8 cellular contexts compared by ENCODE assay signal in genomic region chr6:32970413-32971244, GRCh38. TPM values are rescaled to one million over a fixed set of nuclear protein-coding genes. Genes with fewer than 3 reads are reported as not detected.
DNase-seq lines count a peak whose midpoint lies in the region; ATAC-seq, FAIRE-seq and TF ChIP-seq lines count a peak whose summit lies in the region.

No MANE protein-coding gene starts in this region.

- no peaks in the 10 kb centered on the region for H3K27me3 Mint-ChIP-seq in activated CD4-positive, alpha-beta memory T cell treated with anti-CD3 and anti-CD28 coated beads for 36 hours

- in situ Hi-C loops in ACHN (cut with HindIII; ENCODE audit: low pct_ligation_motif_present, low pct_unique_long_range_greater_than_20kb, low sequenced_read_pairs): no loop called here

- H3K27ac ChIP-seq in duodenal mucosa (ENCODE audit: low read depth, low read length) (peak overlapping the region; percentile 100), lower lobe of right lung (peak overlapping the region; percentile 98)

- H3K4me1 Mint-ChIP-seq in activated CD4-positive, alpha-beta memory T cell treated with anti-CD3 and anti-CD28 coated beads for 36 hours (ENCODE audit: low read depth): peaks cover 22% of the 10 kb centered on the region

- POLR2A ChIA-PET in activated CD4-positive, alpha-beta memory T cell treated with anti-CD3 and anti-CD28 coated beads for 36 hours (lab: Charles Lee): interaction anchor here (0.6 to 10.4 kb wide), 17 partner anchors 11 to 1306 kb away, joined by 3 to 133 read pairs (median 17); partner anchors contain the start of genes B3GALT4, GPANK1, HLA-DMA and HLA-DMB

- CTCF ChIA-PET in activated CD4-positive, alpha-beta memory T cell treated with anti-CD3 and anti-CD28 coated beads for 36 hours (lab: Charles Lee): interaction anchor here (0.7 to 16.8 kb wide), 11 partner anchors 14 to 279 kb away, joined by 3 to 267 read pairs (median 10); partner anchors contain the start of genes HLA-DMA, PSMB9, TAP1 and TAP2

- peak overlapping the region; percentile 98 for H3K4me3 Mint-ChIP-seq in activated CD4-positive, alpha-beta memory T cell treated with anti-CD3 and anti-CD28 coated beads for 36 hours

- H3K9me3 ChIP-seq in duodenal mucosa (ENCODE audit: control insufficient read depth in 1 of 2, low read length in 2 of 2): no peaks in the 10 kb centered on the region
- H3K9me3 ChIP-seq in lower lobe of right lung: no peaks in the 10 kb centered on the region

- FAIRE-seq in GM19239 (lab: Jason Lieb, UNC): peak; percentile 47

- H3K9ac ChIP-seq in duodenal mucosa (ENCODE audit: low read depth in 1 of 2, low read length in 2 of 2): peak overlapping the region; percentile 97 to 100

- no peaks in the 10 kb centered on the region for H3K27me3 ChIP-seq in duodenal mucosa (ENCODE audit: control insufficient read depth in 1 of 2, insufficient read depth in 2 of 2, low read length in 2 of 2)
- no peaks in the 10 kb centered on the region for H3K27me3 ChIP-seq in lower lobe of right lung (ENCODE audit: low read depth)

- no peak for TF ChIP-seq CTCF in lower lobe of right lung (IDR thresholded peaks at IDR 0.05)

- H3K4me1 ChIP-seq in duodenal mucosa (ENCODE audit: control insufficient read depth in 1 of 2, insufficient read depth in 2 of 2, low read length in 2 of 2): peaks cover 27 to 31% of the 10 kb centered on the region in 2 donors
- H3K4me1 ChIP-seq in lower lobe of right lung: peaks cover 30% of the 10 kb centered on the region

- intact Hi-C loops in activated CD4-positive, alpha-beta memory T cell treated with anti-CD3 and anti-CD28 coated beads for 36 hours (cut with micrococcal nuclease): loop anchor here (1.0 to 10.0 kb wide), 7 partner anchors 117 to 996 kb away; partner anchors contain the start of genes AGPAT1, DXO, HSD17B8 and PSMB8
- intact Hi-C loops in lower lobe of right lung (cut with DNase I): no loop called here

- peaks cover 66% of the 10 kb centered on the region for H3K36me3 Mint-ChIP-seq in activated CD4-positive, alpha-beta memory T cell treated with anti-CD3 and anti-CD28 coated beads for 36 hours

- H3K4me3 ChIP-seq in duodenal mucosa (ENCODE audit: low read depth in 1 of 2, low read length in 2 of 2) (peak overlapping the region; percentile 89 to 94), lower lobe of right lung (peak overlapping the region; percentile 96)

- DNase-seq in ACHN (peak; percentile 76), GM19239 (ENCODE audit: insufficient read length, low spot score) (no peak), NCI-H526 treated with DMSO at 0.1 percent for 48 hours (lab: John Stamatoyannopoulos, UW) (peak; percentile 39), lower lobe of right lung (peak; percentile 90)
- DNase-seq in activated CD4-positive, alpha-beta memory T cell treated with anti-CD3 and anti-CD28 coated beads for 36 hours: peak; percentile 91
- peak; percentile 81 to 87 for DNase-seq in stimulated activated CD4-positive, alpha-beta T cell treated with anti-CD3 and anti-CD28 coated beads, Interleukin-4, amount 100 ng/mL, for 4 hours

- ATAC-seq in lower lobe of right lung: peak; percentile 59 to 66
- ATAC-seq in GM19467 (IDR thresholded peaks at IDR 0.05; ENCODE audit: unreplicated experiment): no peak

- peak overlapping the region; percentile 99 for H3K27ac Mint-ChIP-seq in activated CD4-positive, alpha-beta memory T cell treated with anti-CD3 and anti-CD28 coated beads for 36 hours

- H3K36me3 ChIP-seq in duodenal mucosa (ENCODE audit: control insufficient read depth in 1 of 2, insufficient read depth in 2 of 2, low read length in 2 of 2) (peaks cover 16 to 25% of the 10 kb centered on the region in 2 donors), lower lobe of right lung (peaks cover 32% of the 10 kb centered on the region)

- H3K9me3 Mint-ChIP-seq in activated CD4-positive, alpha-beta memory T cell treated with anti-CD3 and anti-CD28 coated beads for 36 hours: no peaks in the 10 kb centered on the region

RNA-seq across cellular contexts. Expression of gene BRD2, which starts 2.2 kb away (rescaled TPM):
- total RNA-seq in activated CD4-positive, alpha-beta memory T cell treated with anti-CD3 and anti-CD28 coated beads for 36 hours: 100 to 1,000 TPM; 168 to 190 TPM
- total RNA-seq in lower lobe of right lung: 173 TPM

RNA-seq across cellular contexts. Expression of gene HLA-DMA, which starts 17.7 kb away (rescaled TPM):
- 10 to 100 TPM in 1 of 2 experiments, 1 to 10 TPM in 1; 9.6 to 10.2 TPM for total RNA-seq in activated CD4-positive, alpha-beta memory T cell treated with anti-CD3 and anti-CD28 coated beads for 36 hours
- 283 TPM for total RNA-seq in lower lobe of right lung

RNA-seq across cellular contexts. Expression of gene HLA-DMB, which starts 29.8 kb away (rescaled TPM):
- total RNA-seq in activated CD4-positive, alpha-beta memory T cell treated with anti-CD3 and anti-CD28 coated beads for 36 hours: 1 to 10 TPM; 1.6 to 1.9 TPM
- total RNA-seq in lower lobe of right lung: 208 TPM

RNA-seq across cellular contexts. Expression of gene HLA-DOA, which starts 38.8 kb away (rescaled TPM):
- total RNA-seq in activated CD4-positive, alpha-beta memory T cell treated with anti-CD3 and anti-CD28 coated beads for 36 hours: under 1 TPM; 0.53 to 0.55 TPM
- 31.2 TPM for total RNA-seq in lower lobe of right lung

Comparison
In these comparisons a context has a peak if more than half of its experiments do, and no peak if none do; other contexts are left out.
1. RNA of gene HLA-DMA, which starts 17.7 kb away (total RNA-seq): 283 TPM in lower lobe of right lung (single experiment); 9.6 to 10.2 TPM in activated CD4-positive, alpha-beta memory T cell treated with anti-CD3 and anti-CD28 coated beads for 36 hours; every median in the first group is over 10 times any median in the second.
2. RNA of gene HLA-DMB, which starts 29.8 kb away (total RNA-seq): 208 TPM in lower lobe of right lung (single experiment); 1.6 to 1.9 TPM in activated CD4-positive, alpha-beta memory T cell treated with anti-CD3 and anti-CD28 coated beads for 36 hours; every median in the first group is over 10 times any median in the second.